ENCODE assay signal across 1 cellular context in genomic region chr7:135282621-135283295, GRCh38.
TF ChIP-seq lines count a peak whose summit lies in the region.

No MANE protein-coding gene starts in this region.

TF ChIP-seq in HepG2, 621 proteins besides CTCF, POLR2A, EP300 and RAD21 (continued from another document):
- TF ChIP-seq ZNF318 (CRISPR knock-in tag; IDR thresholded peaks at IDR 0.05) (no peak), ZNF234 (CRISPR knock-in tag; conservative IDR thresholded peaks at IDR 0.05) (no peak)
TF ChIP-seq in HepG2: peak in this region for 1.
